In the genomic region with DNA sequence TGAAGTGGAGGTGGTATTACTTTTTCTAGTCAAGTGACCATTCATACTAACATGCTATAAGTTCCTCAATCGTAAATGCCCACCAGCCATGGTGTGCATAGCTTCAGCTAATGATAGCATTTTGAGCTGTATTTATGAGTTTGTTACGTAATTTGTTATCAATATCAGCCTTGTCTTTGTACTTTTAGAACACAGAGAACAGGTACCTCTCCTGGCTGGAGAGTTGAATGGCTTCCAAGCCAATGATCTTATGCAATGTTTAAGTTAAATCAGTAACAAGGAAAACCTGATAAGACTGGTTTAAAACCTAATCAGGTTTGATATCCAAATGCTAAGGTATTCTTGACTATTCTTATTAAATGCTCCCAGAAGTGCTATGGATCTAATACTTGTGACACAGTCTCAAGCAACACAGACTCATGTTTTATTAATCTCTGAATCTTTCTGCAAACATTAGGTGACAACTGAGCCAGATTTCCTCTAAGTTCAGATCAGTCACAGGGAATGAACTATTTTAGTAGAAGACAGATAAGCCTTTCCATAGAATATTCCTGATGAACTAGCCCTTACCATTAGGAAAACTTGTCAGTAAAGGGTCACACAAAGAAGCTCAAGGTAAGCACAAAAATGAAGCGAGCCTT, we compare ENCODE assay signal across 14 cellular contexts.
"Had no signal": no experiment of that assay in that cellular context is flagged by ENCODE, and none has a peak within 500 bp of the region (broad histone marks: within the 10 kb centered on the region; RNA-seq: fewer than 3 reads in every experiment).

No MANE protein-coding gene starts in this region.

- H3K4me3 ChIP-seq: left lung, testis, upper lobe of right lung had no signal

- H3K36me3 ChIP-seq: left lung, upper lobe of right lung had no signal

- H3K27ac ChIP-seq: left lung, testis, upper lobe of right lung had no signal

- ATAC-seq: activated CD8-positive, alpha-beta memory T cell treated with anti-CD3 and anti-CD28 coated beads, Interleukin-2, amount 10 ng/mL, durations not matched to agents 7 days and 5 days; effector memory CD8-positive, alpha-beta T cell; left lung; naive thymus-derived CD4-positive, alpha-beta T cell; sciatic nerve; upper lobe of right lung had no signal

- H3K4me1 ChIP-seq: testis, upper lobe of right lung had no signal

- H3K27me3 ChIP-seq: left lung, testis, upper lobe of right lung had no signal

- FAIRE-seq: TTC549 had no signal

- H3K9me3 ChIP-seq: left lung, testis, upper lobe of right lung had no signal

- DNase-seq: activated CD4-positive, alpha-beta memory T cell treated with anti-CD3 and anti-CD28 coated beads, Interleukin-2, amount 10 ng/mL, durations not matched to agents 7 days and 5 days; activated CD4-positive, alpha-beta T cell treated with anti-CD3 and anti-CD28 coated beads for 48 hours; activated CD4-positive, CD25-positive, alpha-beta regulatory T cell; activated CD8-positive, alpha-beta memory T cell treated with anti-CD3 and anti-CD28 coated beads, Interleukin-2, amount 10 ng/mL, durations not matched to agents 7 days and 5 days; effector memory CD8-positive, alpha-beta T cell; foreskin fibroblast; left lung; mammary epithelial cell; naive thymus-derived CD4-positive, alpha-beta T cell; stimulated activated CD4-positive, alpha-beta T cell treated with anti-CD3 and anti-CD28 coated beads, Interleukin-4, amount 100 ng/mL, for 24 hours; testis; upper lobe of right lung had no signal
